Comparison of ENCODE assay signal across 14 cellular contexts in the genomic region with DNA sequence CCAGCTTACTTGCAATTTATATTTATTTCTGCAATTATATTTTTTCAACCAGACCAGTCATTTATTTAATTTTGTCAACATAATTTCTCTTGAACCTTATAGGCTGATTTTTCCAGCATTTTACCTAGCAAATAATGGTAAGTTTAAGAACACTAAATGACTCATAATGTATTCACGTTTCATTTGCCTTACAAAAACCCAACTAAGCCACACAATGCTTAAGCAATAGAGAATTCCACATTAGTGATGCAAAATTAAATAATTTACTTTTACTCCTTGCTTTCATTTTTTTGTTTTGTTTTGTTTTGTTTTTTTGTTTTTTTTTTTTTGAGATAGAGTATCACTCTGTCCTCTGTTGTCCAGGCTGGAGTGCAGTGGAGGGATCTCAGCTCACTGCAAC.
"Had no signal": no experiment of that assay in that cellular context is flagged by ENCODE, and none has a peak within 500 bp of the region (broad histone marks: within the 10 kb centered on the region; RNA-seq: fewer than 3 reads in every experiment).

No MANE protein-coding gene starts in this region.

- H3K4me1 ChIP-seq: ascending aorta, pancreas, upper lobe of left lung had no signal

- H3K9me3 ChIP-seq: pancreas had no signal

- H3K4me3 ChIP-seq: ascending aorta, pancreas, thoracic aorta, upper lobe of left lung had no signal

- DNase-seq: activated CD4-positive, alpha-beta T cell treated with anti-CD3 and anti-CD28 coated beads, Interleukin-2, amount 50 U/mL, for 1 hour; activated CD8-positive, alpha-beta memory T cell treated with anti-CD3 and anti-CD28 coated beads, Interleukin-2, amount 50 U/mL, for 4 hours; activated naive CD4-positive, alpha-beta T cell treated with anti-CD3 and anti-CD28 coated beads for 36 hours; activated T-cell treated with anti-CD3 and anti-CD28 coated beads, Interleukin-2, amount 50 U/mL, for 4 hours; immature natural killer cell; natural killer cell; pancreas; stimulated activated CD4-positive, alpha-beta T cell treated with anti-CD3 and anti-CD28 coated beads, Interleukin-4, amount 100 ng/mL, for 4 hours; upper lobe of left lung had no signal

- H3K27ac ChIP-seq: ascending aorta, epithelial cell of prostate, pancreas, thoracic aorta, upper lobe of left lung had no signal

- ATAC-seq: activated T-cell treated with anti-CD3 and anti-CD28 coated beads, Interleukin-2, amount 50 U/mL, for 4 hours; natural killer cell; pancreas; sciatic nerve; stimulated activated memory B cell treated with anti-CD40 and anti-IgM and Interleukin-4, amounts not matched to agents 10 μg/mL and 1 μg/mL and 100 μg/mL, for 72 hours had no signal

- H3K27me3 ChIP-seq: ascending aorta, pancreas, upper lobe of left lung had no signal

- H3K36me3 ChIP-seq: ascending aorta, pancreas, thoracic aorta, upper lobe of left lung had no signal
